ENCODE assay signal across 1 cellular context in the genomic region with DNA sequence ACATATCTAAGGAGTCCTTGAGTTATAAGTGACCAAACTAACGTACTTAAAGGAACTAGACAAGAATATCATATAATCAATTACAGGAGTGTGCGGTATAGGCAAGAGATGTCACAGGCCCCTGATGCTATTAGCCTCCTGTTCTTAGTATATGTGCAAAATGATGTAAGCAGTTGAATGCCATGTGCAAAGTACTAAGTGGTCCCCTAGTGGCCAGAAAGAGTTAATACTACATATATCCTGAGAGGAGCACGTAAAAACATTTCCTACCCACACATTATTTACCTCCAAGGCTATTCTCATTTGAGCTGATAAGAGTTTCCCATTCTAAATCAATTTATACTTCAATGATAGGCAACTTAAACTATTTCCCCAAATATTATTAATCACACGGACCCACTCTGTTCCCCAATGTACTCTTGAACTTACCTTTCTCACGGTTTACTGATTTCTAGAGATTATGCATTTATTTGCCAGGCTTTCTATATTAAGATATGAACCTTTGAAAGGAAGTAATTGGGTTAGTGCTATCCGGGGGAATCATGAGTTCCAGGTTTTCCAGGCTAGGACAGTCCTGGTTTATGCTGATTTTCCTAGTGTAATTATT.
TF ChIP-seq lines count a peak whose summit lies in the region.

No MANE protein-coding gene starts in this region.

TF ChIP-seq in GM23338, 12 proteins besides CTCF, POLR2A, EP300 and RAD21 (continued from another document):
- TF ChIP-seq, protein P1, sequence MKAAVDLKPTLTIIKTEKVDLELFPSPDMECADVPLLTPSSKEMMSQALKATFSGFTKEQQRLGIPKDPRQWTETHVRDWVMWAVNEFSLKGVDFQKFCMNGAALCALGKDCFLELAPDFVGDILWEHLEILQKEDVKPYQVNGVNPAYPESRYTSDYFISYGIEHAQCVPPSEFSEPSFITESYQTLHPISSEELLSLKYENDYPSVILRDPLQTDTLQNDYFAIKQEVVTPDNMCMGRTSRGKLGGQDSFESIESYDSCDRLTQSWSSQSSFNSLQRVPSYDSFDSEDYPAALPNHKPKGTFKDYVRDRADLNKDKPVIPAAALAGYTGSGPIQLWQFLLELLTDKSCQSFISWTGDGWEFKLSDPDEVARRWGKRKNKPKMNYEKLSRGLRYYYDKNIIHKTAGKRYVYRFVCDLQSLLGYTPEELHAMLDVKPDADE (IDR thresholded peaks at IDR 0.05), result no peak
- no peak for TF ChIP-seq EZH2 (IDR thresholded peaks at IDR 0.05; ENCODE audit: low read depth, unreplicated experiment)
- TF ChIP-seq EZH2phosphoT487 (IDR thresholded peaks at IDR 0.05; ENCODE audit: unreplicated experiment), result no peak
- no peak for TF ChIP-seq ZNF114 (CRISPR knock-in tag; IDR thresholded peaks at IDR 0.05)
- no peak for TF ChIP-seq STAT1 (IDR thresholded peaks at IDR 0.05; ENCODE audit: unreplicated experiment)
- TF ChIP-seq POLR2AphosphoS5 (IDR thresholded peaks at IDR 0.05; ENCODE audit: low read depth), result no peak
